8 cellular contexts compared by ENCODE assay signal in genomic region chr7:95805909-95806308, GRCh38.
"Had no signal": no experiment of that assay in that cellular context is flagged by ENCODE, and none has a peak within 500 bp of the region (broad histone marks: within the 10 kb centered on the region; RNA-seq: fewer than 3 reads in every experiment).

No MANE protein-coding gene starts in this region.

- DNase-seq: GDM1, GF-D8 had no signal

- H3K4me3 ChIP-seq: GM12878 had no signal

- FAIRE-seq: G401.6, GM12878, GM12891, GM12892, GM18507, GM19239 had no signal

- ATAC-seq: GM12878 had no signal
